1 cellular context compared by ENCODE assay signal in the genomic region with DNA sequence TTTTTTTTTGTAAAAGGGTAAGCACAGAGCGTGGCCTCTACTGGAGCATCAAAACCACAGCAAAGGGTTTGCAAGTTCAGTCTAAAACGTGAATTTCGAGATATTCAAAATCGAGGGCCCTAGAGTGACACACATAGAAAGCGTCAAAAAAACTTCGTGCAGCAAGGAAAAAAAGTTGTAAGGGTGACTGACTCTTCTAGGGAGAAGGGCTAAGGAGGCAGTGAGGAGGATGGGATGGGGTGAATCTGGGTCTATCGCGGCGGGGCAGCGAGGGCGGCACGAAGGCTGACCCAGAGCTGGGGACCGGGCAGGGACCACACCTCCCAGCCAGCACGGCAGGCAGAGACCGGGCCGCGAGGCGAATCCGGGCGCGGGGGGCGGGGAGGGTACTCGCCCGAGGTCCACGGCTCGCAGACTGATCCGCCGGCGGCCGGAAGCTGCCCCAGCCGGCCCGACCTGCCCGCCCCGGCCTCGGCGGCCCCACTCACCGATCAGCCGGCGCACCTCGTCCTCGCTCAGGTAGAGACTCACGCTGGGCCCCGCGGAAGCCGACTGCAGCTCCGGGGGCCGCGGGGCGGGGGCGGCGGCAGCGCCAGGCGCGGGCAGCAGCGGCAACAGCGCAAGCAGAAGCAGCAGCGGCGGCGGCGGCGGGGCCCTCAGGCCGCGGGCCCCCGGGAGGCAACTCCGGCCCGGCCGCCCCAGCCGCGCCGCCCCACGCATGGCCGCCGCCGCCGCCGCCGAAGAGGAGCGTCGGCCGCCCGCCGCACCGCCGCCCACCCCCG.
TF ChIP-seq lines count a peak whose summit lies in the region.

No MANE protein-coding gene starts in this region.

TF ChIP-seq in K562, 482 proteins besides CTCF, POLR2A, EP300 and RAD21 (continued from another document):
- TF ChIP-seq NUFIP1 (IDR thresholded peaks at IDR 0.05; ENCODE audit: partially characterized antibody) = no peak
- peak; percentile 84 for TF ChIP-seq HNRNPLL (IDR thresholded peaks at IDR 0.05; ENCODE audit: low read depth, low read length, poor library complexity, severe bottlenecking)
- TF ChIP-seq ZNF586 (CRISPR knock-in tag; conservative IDR thresholded peaks at IDR 0.05) = no peak
- peak; percentile 6; the same call in 1 of the 2 replicates for TF ChIP-seq ELF1 (tag; IDR thresholded peaks at IDR 0.05)
- TF ChIP-seq, protein P1, sequence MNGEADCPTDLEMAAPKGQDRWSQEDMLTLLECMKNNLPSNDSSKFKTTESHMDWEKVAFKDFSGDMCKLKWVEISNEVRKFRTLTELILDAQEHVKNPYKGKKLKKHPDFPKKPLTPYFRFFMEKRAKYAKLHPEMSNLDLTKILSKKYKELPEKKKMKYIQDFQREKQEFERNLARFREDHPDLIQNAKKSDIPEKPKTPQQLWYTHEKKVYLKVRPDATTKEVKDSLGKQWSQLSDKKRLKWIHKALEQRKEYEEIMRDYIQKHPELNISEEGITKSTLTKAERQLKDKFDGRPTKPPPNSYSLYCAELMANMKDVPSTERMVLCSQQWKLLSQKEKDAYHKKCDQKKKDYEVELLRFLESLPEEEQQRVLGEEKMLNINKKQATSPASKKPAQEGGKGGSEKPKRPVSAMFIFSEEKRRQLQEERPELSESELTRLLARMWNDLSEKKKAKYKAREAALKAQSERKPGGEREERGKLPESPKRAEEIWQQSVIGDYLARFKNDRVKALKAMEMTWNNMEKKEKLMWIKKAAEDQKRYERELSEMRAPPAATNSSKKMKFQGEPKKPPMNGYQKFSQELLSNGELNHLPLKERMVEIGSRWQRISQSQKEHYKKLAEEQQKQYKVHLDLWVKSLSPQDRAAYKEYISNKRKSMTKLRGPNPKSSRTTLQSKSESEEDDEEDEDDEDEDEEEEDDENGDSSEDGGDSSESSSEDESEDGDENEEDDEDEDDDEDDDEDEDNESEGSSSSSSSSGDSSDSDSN (IDR thresholded peaks at IDR 0.05; ENCODE audit: borderline replicate concordance in 1 of 2, low read depth in 2 of 2, low read length in 2 of 2) = peak in 1 of 2 experiments; percentile 19; a peak in 1 of 4 replicates
- TF ChIP-seq HNRNPL (IDR thresholded peaks at IDR 0.05; ENCODE audit: low read depth, low read length) = no peak
- no peak for TF ChIP-seq ZNF263 (CRISPR knock-in tag; IDR thresholded peaks at IDR 0.05; ENCODE audit: borderline replicate concordance)
- no peak for TF ChIP-seq FOXJ3 (CRISPR knock-in tag; IDR thresholded peaks at IDR 0.05)
- peak; percentile 48 for TF ChIP-seq GABPA (tag; conservative IDR thresholded peaks at IDR 0.05; ENCODE audit: low read depth)
- peak; percentile 19; the same call in 1 of the 2 replicates for TF ChIP-seq ZNF384 (IDR thresholded peaks at IDR 0.05; ENCODE audit: low read depth, low read length)
- TF ChIP-seq ZNF764 (CRISPR knock-in tag; IDR thresholded peaks at IDR 0.05; ENCODE audit: low read depth) = no peak
- no peak for TF ChIP-seq NR3C1 (CRISPR knock-in tag; IDR thresholded peaks at IDR 0.05)
- TF ChIP-seq, protein P2, sequence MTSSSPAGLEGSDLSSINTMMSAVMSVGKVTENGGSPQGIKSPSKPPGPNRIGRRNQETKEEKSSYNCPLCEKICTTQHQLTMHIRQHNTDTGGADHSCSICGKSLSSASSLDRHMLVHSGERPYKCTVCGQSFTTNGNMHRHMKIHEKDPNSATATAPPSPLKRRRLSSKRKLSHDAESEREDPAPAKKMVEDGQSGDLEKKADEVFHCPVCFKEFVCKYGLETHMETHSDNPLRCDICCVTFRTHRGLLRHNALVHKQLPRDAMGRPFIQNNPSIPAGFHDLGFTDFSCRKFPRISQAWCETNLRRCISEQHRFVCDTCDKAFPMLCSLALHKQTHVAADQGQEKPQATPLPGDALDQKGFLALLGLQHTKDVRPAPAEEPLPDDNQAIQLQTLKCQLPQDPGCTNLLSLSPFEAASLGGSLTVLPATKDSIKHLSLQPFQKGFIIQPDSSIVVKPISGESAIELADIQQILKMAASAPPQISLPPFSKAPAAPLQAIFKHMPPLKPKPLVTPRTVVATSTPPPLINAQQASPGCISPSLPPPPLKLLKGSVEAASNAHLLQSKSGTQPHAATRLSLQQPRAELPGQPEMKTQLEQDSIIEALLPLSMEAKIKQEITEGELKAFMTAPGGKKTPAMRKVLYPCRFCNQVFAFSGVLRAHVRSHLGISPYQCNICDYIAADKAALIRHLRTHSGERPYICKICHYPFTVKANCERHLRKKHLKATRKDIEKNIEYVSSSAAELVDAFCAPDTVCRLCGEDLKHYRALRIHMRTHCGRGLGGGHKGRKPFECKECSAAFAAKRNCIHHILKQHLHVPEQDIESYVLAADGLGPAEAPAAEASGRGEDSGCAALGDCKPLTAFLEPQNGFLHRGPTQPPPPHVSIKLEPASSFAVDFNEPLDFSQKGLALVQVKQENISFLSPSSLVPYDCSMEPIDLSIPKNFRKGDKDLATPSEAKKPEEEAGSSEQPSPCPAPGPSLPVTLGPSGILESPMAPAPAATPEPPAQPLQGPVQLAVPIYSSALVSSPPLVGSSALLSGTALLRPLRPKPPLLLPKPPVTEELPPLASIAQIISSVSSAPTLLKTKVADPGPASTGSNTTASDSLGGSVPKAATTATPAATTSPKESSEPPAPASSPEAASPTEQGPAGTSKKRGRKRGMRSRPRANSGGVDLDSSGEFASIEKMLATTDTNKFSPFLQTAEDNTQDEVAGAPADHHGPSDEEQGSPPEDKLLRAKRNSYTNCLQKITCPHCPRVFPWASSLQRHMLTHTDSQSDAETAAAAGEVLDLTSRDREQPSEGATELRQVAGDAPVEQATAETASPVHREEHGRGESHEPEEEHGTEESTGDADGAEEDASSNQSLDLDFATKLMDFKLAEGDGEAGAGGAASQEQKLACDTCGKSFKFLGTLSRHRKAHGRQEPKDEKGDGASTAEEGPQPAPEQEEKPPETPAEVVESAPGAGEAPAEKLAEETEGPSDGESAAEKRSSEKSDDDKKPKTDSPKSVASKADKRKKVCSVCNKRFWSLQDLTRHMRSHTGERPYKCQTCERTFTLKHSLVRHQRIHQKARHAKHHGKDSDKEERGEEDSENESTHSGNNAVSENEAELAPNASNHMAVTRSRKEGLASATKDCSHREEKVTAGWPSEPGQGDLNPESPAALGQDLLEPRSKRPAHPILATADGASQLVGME (CRISPR knock-in tag; IDR thresholded peaks at IDR 0.05) = no peak
- no peak for TF ChIP-seq FOSL1 (tag; conservative IDR thresholded peaks at IDR 0.05)
- no peak for TF ChIP-seq CHD2 (IDR thresholded peaks at IDR 0.05; ENCODE audit: low read depth, low read length)
- TF ChIP-seq, protein P3, sequence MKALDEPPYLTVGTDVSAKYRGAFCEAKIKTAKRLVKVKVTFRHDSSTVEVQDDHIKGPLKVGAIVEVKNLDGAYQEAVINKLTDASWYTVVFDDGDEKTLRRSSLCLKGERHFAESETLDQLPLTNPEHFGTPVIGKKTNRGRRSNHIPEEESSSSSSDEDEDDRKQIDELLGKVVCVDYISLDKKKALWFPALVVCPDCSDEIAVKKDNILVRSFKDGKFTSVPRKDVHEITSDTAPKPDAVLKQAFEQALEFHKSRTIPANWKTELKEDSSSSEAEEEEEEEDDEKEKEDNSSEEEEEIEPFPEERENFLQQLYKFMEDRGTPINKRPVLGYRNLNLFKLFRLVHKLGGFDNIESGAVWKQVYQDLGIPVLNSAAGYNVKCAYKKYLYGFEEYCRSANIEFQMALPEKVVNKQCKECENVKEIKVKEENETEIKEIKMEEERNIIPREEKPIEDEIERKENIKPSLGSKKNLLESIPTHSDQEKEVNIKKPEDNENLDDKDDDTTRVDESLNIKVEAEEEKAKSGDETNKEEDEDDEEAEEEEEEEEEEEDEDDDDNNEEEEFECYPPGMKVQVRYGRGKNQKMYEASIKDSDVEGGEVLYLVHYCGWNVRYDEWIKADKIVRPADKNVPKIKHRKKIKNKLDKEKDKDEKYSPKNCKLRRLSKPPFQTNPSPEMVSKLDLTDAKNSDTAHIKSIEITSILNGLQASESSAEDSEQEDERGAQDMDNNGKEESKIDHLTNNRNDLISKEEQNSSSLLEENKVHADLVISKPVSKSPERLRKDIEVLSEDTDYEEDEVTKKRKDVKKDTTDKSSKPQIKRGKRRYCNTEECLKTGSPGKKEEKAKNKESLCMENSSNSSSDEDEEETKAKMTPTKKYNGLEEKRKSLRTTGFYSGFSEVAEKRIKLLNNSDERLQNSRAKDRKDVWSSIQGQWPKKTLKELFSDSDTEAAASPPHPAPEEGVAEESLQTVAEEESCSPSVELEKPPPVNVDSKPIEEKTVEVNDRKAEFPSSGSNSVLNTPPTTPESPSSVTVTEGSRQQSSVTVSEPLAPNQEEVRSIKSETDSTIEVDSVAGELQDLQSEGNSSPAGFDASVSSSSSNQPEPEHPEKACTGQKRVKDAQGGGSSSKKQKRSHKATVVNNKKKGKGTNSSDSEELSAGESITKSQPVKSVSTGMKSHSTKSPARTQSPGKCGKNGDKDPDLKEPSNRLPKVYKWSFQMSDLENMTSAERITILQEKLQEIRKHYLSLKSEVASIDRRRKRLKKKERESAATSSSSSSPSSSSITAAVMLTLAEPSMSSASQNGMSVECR (CRISPR knock-in tag; IDR thresholded peaks at IDR 0.05) = no peak
- TF ChIP-seq ZBTB7A (IDR thresholded peaks at IDR 0.05; ENCODE audit: borderline replicate concordance, control insufficient read depth, low read depth, low read length) = peak; percentile 46; the same call in 1 of the 2 replicates
- TF ChIP-seq SIN3A (IDR thresholded peaks at IDR 0.05; ENCODE audit: borderline replicate concordance in 2 of 2, control insufficient read depth in 1 of 2, low read depth in 2 of 2, low read length in 2 of 2) = peak; percentile 18 to 43; a peak in 1 of 4 replicates
- TF ChIP-seq CCNT2 (IDR thresholded peaks at IDR 0.05; ENCODE audit: borderline replicate concordance, extremely low read depth, insufficient read length, low read depth, low read length) = peak; percentile 22
- peak; percentile 39; the same call in 1 of the 2 replicates for TF ChIP-seq ZFX (CRISPR knock-in tag; IDR thresholded peaks at IDR 0.05)
- no peak for TF ChIP-seq POLR2AphosphoS2 (IDR thresholded peaks at IDR 0.05; ENCODE audit: low read length)
- no peak for TF ChIP-seq ATF1 (CRISPR knock-in tag; IDR thresholded peaks at IDR 0.05)
- no peak for TF ChIP-seq ATF1 (tag; IDR thresholded peaks at IDR 0.05)
- no peak for TF ChIP-seq ZNF133 (CRISPR knock-in tag; IDR thresholded peaks at IDR 0.05)
- 0 out of 4 replicates have a peak, but pooled peaks of 1 of the 2 experiments have one; percentile 14 for TF ChIP-seq MAZ (CRISPR knock-in tag; conservative IDR thresholded peaks at IDR 0.05 in 1 of 2, IDR thresholded peaks at IDR 0.05 in 1 of 2)
- no peak for TF ChIP-seq ZNF436 (CRISPR knock-in tag; IDR thresholded peaks at IDR 0.05)
